ENCODE assay signal across 19 cellular contexts in the genomic region with DNA sequence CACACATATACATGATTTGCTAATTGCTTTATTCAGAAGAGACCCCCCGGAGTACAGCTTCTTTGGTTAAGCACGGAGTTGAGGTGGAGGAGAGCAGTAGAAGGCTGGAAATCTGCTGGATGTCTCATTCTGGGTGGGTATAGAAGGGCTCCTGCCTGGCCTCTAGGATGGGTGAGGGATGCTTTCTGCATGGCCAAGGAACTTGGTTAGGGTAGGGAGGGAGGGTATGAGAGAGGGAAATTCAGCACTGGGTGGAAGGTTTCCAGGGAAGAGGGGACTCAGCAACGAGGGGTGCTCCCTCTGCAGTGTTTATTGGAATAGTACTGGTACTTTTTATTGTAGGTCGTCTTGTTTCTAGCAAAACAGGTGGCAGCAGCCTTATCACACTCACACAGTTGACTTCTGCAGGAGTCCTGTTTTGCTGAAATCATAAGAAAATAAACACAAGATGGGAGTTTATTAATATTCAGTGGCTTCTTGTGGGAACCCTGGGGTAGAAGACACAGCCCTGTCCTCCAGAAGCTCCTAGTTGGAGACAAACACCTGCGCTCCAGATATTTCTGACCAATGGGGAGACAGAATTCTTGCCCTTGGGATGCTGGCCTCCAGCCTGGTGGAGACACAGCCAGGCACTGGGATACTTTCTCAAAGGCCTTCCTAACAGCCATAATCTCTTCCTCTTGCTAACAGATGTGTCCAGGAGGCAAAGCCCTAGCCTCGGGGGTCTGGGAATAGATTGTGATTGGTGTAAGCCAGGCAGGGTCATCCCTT. TPM values are rescaled to one million over a fixed set of nuclear protein-coding genes. Genes with fewer than 3 reads are reported as not detected.
"Had no signal": no experiment of that assay in that cellular context is flagged by ENCODE, and none has a peak within 500 bp of the region (broad histone marks: within the 10 kb centered on the region; RNA-seq: fewer than 3 reads in every experiment).

No MANE protein-coding gene starts in this region.

- DNase-seq: activated CD4-positive, alpha-beta T cell treated with anti-CD3 and anti-CD28 coated beads for 4 hours; activated naive CD4-positive, alpha-beta T cell treated with anti-CD3 and anti-CD28 coated beads, Interleukin-2, amount 50 U/mL, for 16 hours; cortex of kidney; effector memory CD4-positive, alpha-beta T cell; T1000 had no signal

- H3K4me3 Mint-ChIP-seq: activated T-helper 17 cell treated with anti-CD3 and anti-CD28 coated beads, Interleukin-2, amount 50 U/mL, for 72 hours; central memory CD8-positive, alpha-beta T cell; natural killer cell treated with Interleukin-12 subunit alpha and Interleukin-12 subunit beta and Interleukin-15 and Interleukin-18, amount 100 ng/mL, for 72 hours; stimulated activated effector memory CD8-positive, alpha-beta T cell treated with anti-CD3 and anti-CD28 coated beads, Interleukin-12 subunit alpha, Interleukin-12 subunit beta, amount 100 ng/mL, for 72 hours; T-cell had no signal

- H3K36me3 Mint-ChIP-seq: natural killer cell treated with Interleukin-12 subunit alpha and Interleukin-12 subunit beta and Interleukin-15 and Interleukin-18, amount 100 ng/mL, for 72 hours; stimulated activated effector memory CD8-positive, alpha-beta T cell treated with anti-CD3 and anti-CD28 coated beads, Interleukin-12 subunit alpha, Interleukin-12 subunit beta, amount 100 ng/mL, for 72 hours; T-cell had no signal

- H3K36me3 ChIP-seq: adrenal gland, gastrocnemius medialis, tibial artery, vagina, WERI-Rb-1 had no signal

- H3K27ac ChIP-seq: adrenal gland, gastrocnemius medialis, tibial artery, vagina, WERI-Rb-1 had no signal

- H3K4me1 Mint-ChIP-seq: activated T-helper 17 cell treated with anti-CD3 and anti-CD28 coated beads, Interleukin-2, amount 50 U/mL, for 72 hours; central memory CD8-positive, alpha-beta T cell; stimulated activated effector memory CD8-positive, alpha-beta T cell treated with anti-CD3 and anti-CD28 coated beads, Interleukin-12 subunit alpha, Interleukin-12 subunit beta, amount 100 ng/mL, for 72 hours had no signal

- FAIRE-seq: small intestine had no signal

- H3K4me1 ChIP-seq: gastrocnemius medialis, tibial artery, vagina had no signal

- H3K27ac Mint-ChIP-seq: activated T-helper 17 cell treated with anti-CD3 and anti-CD28 coated beads, Interleukin-2, amount 50 U/mL, for 72 hours; natural killer cell treated with Interleukin-12 subunit alpha and Interleukin-12 subunit beta and Interleukin-15 and Interleukin-18, amount 100 ng/mL, for 72 hours; stimulated activated effector memory CD8-positive, alpha-beta T cell treated with anti-CD3 and anti-CD28 coated beads, Interleukin-12 subunit alpha, Interleukin-12 subunit beta, amount 100 ng/mL, for 72 hours; T-cell had no signal

- H3K9me3 Mint-ChIP-seq: activated T-helper 17 cell treated with anti-CD3 and anti-CD28 coated beads, Interleukin-2, amount 50 U/mL, for 72 hours; central memory CD8-positive, alpha-beta T cell; natural killer cell treated with Interleukin-12 subunit alpha and Interleukin-12 subunit beta and Interleukin-15 and Interleukin-18, amount 100 ng/mL, for 72 hours; stimulated activated effector memory CD8-positive, alpha-beta T cell treated with anti-CD3 and anti-CD28 coated beads, Interleukin-12 subunit alpha, Interleukin-12 subunit beta, amount 100 ng/mL, for 72 hours; T-cell had no signal

- H3K4me3 ChIP-seq: adrenal gland, gastrocnemius medialis, tibial artery, vagina had no signal

- H3K27me3 ChIP-seq: gastrocnemius medialis, vagina had no signal

- H3K9me3 ChIP-seq: adrenal gland, gastrocnemius medialis, tibial artery, vagina had no signal

RNA-seq across cellular contexts. Expression of a gene that starts 3.8 kb away (rescaled TPM):
- total RNA-seq: activated T-helper 17 cell treated with anti-CD3 and anti-CD28 coated beads, Interleukin-2, amount 50 U/mL, for 72 hours; kidney epithelial cell; lung microvascular endothelial cell; natural killer cell treated with Interleukin-12 subunit alpha and Interleukin-12 subunit beta and Interleukin-15 and Interleukin-18, amount 100 ng/mL, for 72 hours; renal cortical epithelial cell; T-cell had no signal

RNA-seq across cellular contexts. Expression of a gene that starts 52.2 kb away (rescaled TPM):
- total RNA-seq: activated T-helper 17 cell treated with anti-CD3 and anti-CD28 coated beads, Interleukin-2, amount 50 U/mL, for 72 hours; adrenal gland; gastrocnemius medialis; kidney epithelial cell; lung microvascular endothelial cell; natural killer cell treated with Interleukin-12 subunit alpha and Interleukin-12 subunit beta and Interleukin-15 and Interleukin-18, amount 100 ng/mL, for 72 hours; renal cortical epithelial cell; T-cell; vagina had no signal
- polyA plus RNA-seq: adrenal gland, small intestine had no signal
